ENCODE assay signal across 8 cellular contexts in genomic region chr17:63623786-63624185, GRCh38. TPM values are rescaled to one million over a fixed set of nuclear protein-coding genes. Genes with fewer than 3 reads are reported as not detected.
DNase-seq lines count a peak whose midpoint lies in the region; ATAC-seq and TF ChIP-seq lines count a peak whose summit lies in the region.

No MANE protein-coding gene starts in this region.

- ATAC-seq in psoas muscle, result no peak
- ATAC-seq in esophagus mucosa, result no peak

- TF ChIP-seq CTCF in GM12865 (IDR thresholded peaks at IDR 0.05; ENCODE audit: insufficient read depth, low read depth, low read length, missing control alignments), result no peak
- TF ChIP-seq CTCF in fibroblast of lung (conservative IDR thresholded peaks at IDR 0.05 in 1 of 2, IDR thresholded peaks at IDR 0.05 in 1 of 2; ENCODE audit: low read depth in 1 of 2, low read length in 2 of 2), result no peak
- TF ChIP-seq CTCF in psoas muscle (IDR thresholded peaks at IDR 0.05), result no peak

- H3K79me2 ChIP-seq in fibroblast of lung (ENCODE audit: control insufficient read depth, insufficient read depth, low read length), result peaks cover 39% of the 10 kb centered on the region

- intact Hi-C loops in psoas muscle (cut with DNase I), result loop anchor here in 1 of 2 donors (5.0 kb wide), 1 partner anchor 119 kb away; the partner anchor contains the start of gene STRADA

- WGBS in psoas muscle, 3 donors, result 21 to 31% (median 21%) methylated on average over 6 of the region's 6 CpGs

- H3K4me1 ChIP-seq in SJSA1 (replicated peaks) (peaks cover 22% of the 10 kb centered on the region), fibroblast of lung (ENCODE audit: control insufficient read depth, extremely low read depth, insufficient read depth, low read length) (no peaks in the 10 kb centered on the region), psoas muscle (peaks cover 45% of the 10 kb centered on the region)

- H3K36me3 ChIP-seq in SJSA1 (no peaks in the 10 kb centered on the region; the same call in 1 of the 2 replicates), fibroblast of lung (ENCODE audit: control insufficient read depth, insufficient read depth, low read length) (no peaks in the 10 kb centered on the region), psoas muscle (ENCODE audit: insufficient read depth in 1 of 2, low read depth in 1 of 2) (peaks cover 0 to 5% of the 10 kb centered on the region in 2 donors)

- H3K27ac ChIP-seq in SJSA1, result no peak overlapping the region
- H3K27ac ChIP-seq in fibroblast of lung (ENCODE audit: insufficient read depth, low read length), result no peak overlapping the region
- H3K27ac ChIP-seq in psoas muscle, result peak overlapping the region; percentile 90
- H3K27ac ChIP-seq in caudate nucleus (ENCODE audit: low read depth, low read length), result no peak overlapping the region

- no peaks in the 10 kb centered on the region for H4K20me1 ChIP-seq in fibroblast of lung (ENCODE audit: control insufficient read depth, extremely low read depth, insufficient read depth, low read length)

- no peaks in the 10 kb centered on the region for H3K9me3 ChIP-seq in SJSA1 (replicated peaks)
- H3K9me3 ChIP-seq in fibroblast of lung (ENCODE audit: control insufficient read depth, insufficient read depth, low read depth, low read length), result no peaks in the 10 kb centered on the region
- no peaks in the 10 kb centered on the region for H3K9me3 ChIP-seq in psoas muscle

- no peak overlapping the region for H2AFZ ChIP-seq in fibroblast of lung (ENCODE audit: low read length)

- peak overlapping the region; percentile 76 for H3K4me2 ChIP-seq in fibroblast of lung (ENCODE audit: extremely low read depth, insufficient read depth, low read length)

- no peak for DNase-seq in GM12865 (ENCODE audit: low read depth)
- DNase-seq in SJSA1 (ENCODE audit: low read depth in 1 of 2, low spot score in 2 of 2), result no peak
- DNase-seq in fibroblast of lung (ENCODE audit: low read depth in 2 of 2), result no peak
- no peak for DNase-seq in psoas muscle
- no peak for DNase-seq in NOMO-1 treated with dmso at 0.1 percent for 144 hours (lab: John Stamatoyannopoulos, UW; ENCODE audit: unreplicated experiment)
- no peak for DNase-seq in caudate nucleus (lab: John Stamatoyannopoulos, UW)
- DNase-seq in NCI-H146 (lab: John Stamatoyannopoulos, UW), result no peak

- H3K4me3 ChIP-seq in GM12865 (ENCODE audit: low read depth, low read length) (peak overlapping the region; percentile 85), SJSA1 (peak overlapping the region; percentile 85), fibroblast of lung (replicated peaks in 1 of 4; ENCODE audit: control extremely low read depth in 1 of 4, insufficient read depth in 1 of 4, low read depth in 3 of 4, low read length in 4 of 4) (peak overlapping the region; percentile 75 to 88 (median 78)), psoas muscle (peak overlapping the region; percentile 87)

- no peak overlapping the region for H3K9ac ChIP-seq in fibroblast of lung (ENCODE audit: insufficient read depth, low read length)

- H3K27me3 ChIP-seq in SJSA1 (replicated peaks), result no peaks in the 10 kb centered on the region
- no peaks in the 10 kb centered on the region for H3K27me3 ChIP-seq in fibroblast of lung (ENCODE audit: control insufficient read depth, insufficient read depth, low read length)
- H3K27me3 ChIP-seq in psoas muscle (ENCODE audit: insufficient read depth in 3 of 3, low read length in 2 of 3), result no peaks in the 10 kb centered on the region

RNA-seq across cellular contexts. Expression of gene MAP3K3, which starts 1.6 kb away (rescaled TPM):
- 35.8 and 49.5 TPM in 2 replicates for total RNA-seq in SJSA1 (2014; rRNA removed; shearing (Covaris generic))
- total RNA-seq in fibroblast of lung (21.6 and 32.0 TPM in 2 replicates), psoas muscle (10 to 100 TPM; 19.7 to 27.4 (median 24.7) TPM), esophagus mucosa (9.2 TPM)
- polyA plus RNA-seq in fibroblast of lung (13.8 and 14.3 TPM in 2 replicates), psoas muscle (10 to 100 TPM in 2 of 3 donors, 1 to 10 TPM in 1; 8.3 to 22.1 (median 12.6) TPM)
- polyA plus RNA-seq in fibroblast of lung (2012), result 17.0 and 17.9 TPM in 2 replicates
- 38.1 and 65.7 TPM in 2 replicates for polyA minus RNA-seq in fibroblast of lung (ENCODE audit: low replicate concordance)

RNA-seq across cellular contexts. Expression of gene TACO1, which starts 23.1 kb away (rescaled TPM):
- total RNA-seq in SJSA1 (2014; rRNA removed; shearing (Covaris generic)), result 23.7 and 30.6 TPM in 2 replicates
- total RNA-seq in fibroblast of lung (18.7 and 20.3 TPM in 2 replicates), psoas muscle (10 to 100 TPM; 28.6 to 45.5 (median 41.5) TPM), esophagus mucosa (18.0 TPM)
- polyA plus RNA-seq in fibroblast of lung (26.9 and 35.1 TPM in 2 replicates), psoas muscle (10 to 100 TPM; 41.0 to 49.5 (median 48.7) TPM)
- 23.7 and 35.3 TPM in 2 replicates for polyA plus RNA-seq in fibroblast of lung (2012)
- polyA minus RNA-seq in fibroblast of lung (ENCODE audit: low replicate concordance), result 15.9 and 19.2 TPM in 2 replicates
